ENCODE assay signal across 24 cellular contexts in genomic region chr11:6397636-6398035, GRCh38. TPM values are rescaled to one million over a fixed set of nuclear protein-coding genes. Genes with fewer than 3 reads are reported as not detected.
A peak's percentile ranks its signal among the peaks of the same experiment; 100 is the strongest.
DNase-seq lines count a peak whose midpoint lies in the region; ATAC-seq, FAIRE-seq and TF ChIP-seq lines count a peak whose summit lies in the region.
"Had no signal": no experiment of that assay in that cellular context is flagged by ENCODE, and none has a peak within 500 bp of the region (broad histone marks: within the 10 kb centered on the region; RNA-seq: fewer than 3 reads in every experiment).

No MANE protein-coding gene starts in this region.

- POLR2A ChIA-PET in A673 (lab: Charles Lee; ENCODE audit: low non-redundant PET), result no interaction called here

- no peaks in the 10 kb centered on the region for H3K27me3 Mint-ChIP-seq in astrocyte (ENCODE audit: low read depth, unreplicated experiment)
- H3K27me3 Mint-ChIP-seq: activated naive CD8-positive, alpha-beta T cell treated with anti-CD3 and anti-CD28 coated beads, Interleukin-2, amount 50 U/mL, for 24 hours had no signal

- H3K4me2 ChIP-seq in astrocyte (ENCODE audit: low read length), result peak overlapping the region; percentile 5

- no peaks in the 10 kb centered on the region for H3K9me3 Mint-ChIP-seq in astrocyte (ENCODE audit: unreplicated experiment)
- H3K9me3 Mint-ChIP-seq: activated naive CD8-positive, alpha-beta T cell treated with anti-CD3 and anti-CD28 coated beads, Interleukin-2, amount 50 U/mL, for 24 hours had no signal

- H3K79me2 ChIP-seq in astrocyte (ENCODE audit: insufficient read depth, low read length), result no peaks in the 10 kb centered on the region

- H3K27me3 ChIP-seq in A673 (replicated peaks; ENCODE audit: insufficient read depth, low read depth, low read length, poor library complexity), result no peaks in the 10 kb centered on the region
- H3K27me3 ChIP-seq in astrocyte (ENCODE audit: insufficient read depth, low read length), result no peaks in the 10 kb centered on the region
- no peaks in the 10 kb centered on the region for H3K27me3 ChIP-seq in layer of hippocampus (ENCODE audit: control insufficient read depth, insufficient read depth, low read length)
- H3K27me3 ChIP-seq: pancreas, sigmoid colon had no signal

- TF ChIP-seq CTCF in A673 (conservative IDR thresholded peaks at IDR 0.05; ENCODE audit: low read depth, low read length) (no peak), astrocyte (IDR thresholded peaks at IDR 0.05; ENCODE audit: insufficient read depth, low read depth, low read length) (no peak)

- peak; percentile 80 for FAIRE-seq in astrocyte (lab: Jason Lieb, UNC)
- FAIRE-seq: GM19239, H1, pancreas had no signal

- H3K36me3 Mint-ChIP-seq in astrocyte (ENCODE audit: low read depth, unreplicated experiment), result peaks cover 28% of the 10 kb centered on the region

- H3K27ac ChIP-seq in A673 (ENCODE audit: low read depth, low read length, poor library complexity, severe bottlenecking) (peak overlapping the region; percentile 67), astrocyte (ENCODE audit: low read depth, low read length) (no peak overlapping the region), layer of hippocampus (ENCODE audit: low read depth, low read length) (peak overlapping the region; percentile 32)
- H3K27ac ChIP-seq: pancreas, VCaP had no signal

- BruUV-seq in A673 (replicated peaks; lab: Mats Ljungman, UMichigan), result no TSS peak

- H3K9me3 ChIP-seq in A673 (ENCODE audit: low read depth, low read length, poor library complexity, severe bottlenecking) (no peaks in the 10 kb centered on the region), astrocyte (ENCODE audit: insufficient read depth, low read depth, low read length) (no peaks in the 10 kb centered on the region)
- H3K9me3 ChIP-seq: pancreas, sigmoid colon had no signal

- H3K4me1 Mint-ChIP-seq in astrocyte (ENCODE audit: low read depth, unreplicated experiment), result peaks cover 15% of the 10 kb centered on the region

- H3K4me3 Mint-ChIP-seq in astrocyte (ENCODE audit: unreplicated experiment), result no peak overlapping the region
- H3K4me3 Mint-ChIP-seq: activated naive CD8-positive, alpha-beta T cell treated with anti-CD3 and anti-CD28 coated beads, Interleukin-2, amount 50 U/mL, for 24 hours had no signal

- H3K4me3 ChIP-seq in A673 (ENCODE audit: low read depth, low read length, poor library complexity, severe bottlenecking) (no peak overlapping the region), astrocyte (ENCODE audit: insufficient read depth, low read depth, low read length) (no peak overlapping the region)
- H3K4me3 ChIP-seq: pancreas, sigmoid colon had no signal

- H3K9ac ChIP-seq in astrocyte (ENCODE audit: low read length), result no peak overlapping the region

- H3K36me3 ChIP-seq in A673 (ENCODE audit: insufficient read depth, low read length, poor library complexity, severe bottlenecking), result peaks cover 27% of the 10 kb centered on the region
- no peaks in the 10 kb centered on the region for H3K36me3 ChIP-seq in astrocyte (ENCODE audit: insufficient read depth, low read length)
- H3K36me3 ChIP-seq: pancreas had no signal

- H2AFZ ChIP-seq in astrocyte (ENCODE audit: low read depth, low read length), result no peak overlapping the region

- H3K27ac Mint-ChIP-seq in astrocyte (ENCODE audit: unreplicated experiment), result no peak overlapping the region
- H3K27ac Mint-ChIP-seq: activated naive CD8-positive, alpha-beta T cell treated with anti-CD3 and anti-CD28 coated beads, Interleukin-2, amount 50 U/mL, for 24 hours had no signal

- DNase-seq in A673 (ENCODE audit: low spot score), result no peak
- DNase-seq in GM03348 (ENCODE audit: low spot score), result peak; percentile 62
- DNase-seq in astrocyte (ENCODE audit: low read depth), result peak; percentile 52
- no peak for DNase-seq in activated CD4-positive, alpha-beta T cell treated with anti-CD3 and anti-CD28 coated beads for 1 hour
- DNase-seq in NCI-H446 (lab: John Stamatoyannopoulos, UW), result no peak
- DNase-seq in activated gamma-delta T cell (lab: John Stamatoyannopoulos, UW), result no peak
- DNase-seq: activated naive CD8-positive, alpha-beta T cell treated with anti-CD3 and anti-CD28 coated beads, Interleukin-2, amount 50 U/mL, for 24 hours; CD8-positive, alpha-beta memory T cell; KG1; left colon; NCI-H1092; NCI-H2029 treated with DMSO at 0.1 percent for 48 hours; NCI-H524 treated with DMSO at 0.1 percent for 48 hours; pancreas; Right ventricle myocardium superior; sigmoid colon; stimulated activated CD4-positive, alpha-beta T cell treated with anti-CD3 and anti-CD28 coated beads, Interleukin-2, amount 100 ng/mL, for 24 hours; T-helper 1 cell had no signal

- CTCF ChIA-PET in A673 (lab: Charles Lee), result no interaction called here

- H4K20me1 ChIP-seq in astrocyte (ENCODE audit: insufficient read depth, low read length), result peaks cover 6% of the 10 kb centered on the region

- no peak for ATAC-seq in HG02798 (IDR thresholded peaks at IDR 0.05; ENCODE audit: poor library complexity, unreplicated experiment)
- ATAC-seq: activated naive CD8-positive, alpha-beta T cell treated with anti-CD3 and anti-CD28 coated beads, Interleukin-2, amount 50 U/mL, for 24 hours; left colon; pancreas had no signal

- H3K4me1 ChIP-seq in A673 (ENCODE audit: insufficient read depth, low read length, poor library complexity, severe bottlenecking) (peaks cover 13% of the 10 kb centered on the region), astrocyte (ENCODE audit: insufficient read depth, low read length) (peaks cover 7% of the 10 kb centered on the region)
- H3K4me1 ChIP-seq: pancreas had no signal

- intact Hi-C loops in A673 (cut with micrococcal nuclease; ENCODE audit: unreplicated experiment), result no loop called here

RNA-seq across cellular contexts. Expression of gene SMPD1, which starts 7.4 kb away (rescaled TPM):
- total RNA-seq in A673 (2021) (126 and 176 TPM in 2 replicates), astrocyte (22.7 and 25.2 TPM in 2 replicates)

RNA-seq across cellular contexts. Expression of gene APBB1, which starts 21.3 kb away (rescaled TPM):
- total RNA-seq in A673 (2021) (81.1 and 83.8 TPM in 2 replicates), astrocyte (35.5 and 36.3 TPM in 2 replicates)

RNA-seq across cellular contexts. Expression of gene HPX, which starts 43.2 kb away (rescaled TPM):
- total RNA-seq in A673 (2021) (4.4 and 4.5 TPM in 2 replicates), astrocyte (1.7 and 1.9 TPM in 2 replicates)
- total RNA-seq: myocyte had no signal

Comparison
In these comparisons a context has a peak if more than half of its experiments do, and no peak if none do; other contexts are left out.
1. DNase-seq: peak in GM03348 (single experiment) and astrocyte (single experiment); none in A673 (single experiment), activated CD4-positive, alpha-beta T cell treated with anti-CD3 and anti-CD28 coated beads for 1 hour (single experiment), NCI-H446 (0 of 2) and activated gamma-delta T cell (single experiment).